Comparison of ENCODE assay signal across 8 cellular contexts in the genomic region with DNA sequence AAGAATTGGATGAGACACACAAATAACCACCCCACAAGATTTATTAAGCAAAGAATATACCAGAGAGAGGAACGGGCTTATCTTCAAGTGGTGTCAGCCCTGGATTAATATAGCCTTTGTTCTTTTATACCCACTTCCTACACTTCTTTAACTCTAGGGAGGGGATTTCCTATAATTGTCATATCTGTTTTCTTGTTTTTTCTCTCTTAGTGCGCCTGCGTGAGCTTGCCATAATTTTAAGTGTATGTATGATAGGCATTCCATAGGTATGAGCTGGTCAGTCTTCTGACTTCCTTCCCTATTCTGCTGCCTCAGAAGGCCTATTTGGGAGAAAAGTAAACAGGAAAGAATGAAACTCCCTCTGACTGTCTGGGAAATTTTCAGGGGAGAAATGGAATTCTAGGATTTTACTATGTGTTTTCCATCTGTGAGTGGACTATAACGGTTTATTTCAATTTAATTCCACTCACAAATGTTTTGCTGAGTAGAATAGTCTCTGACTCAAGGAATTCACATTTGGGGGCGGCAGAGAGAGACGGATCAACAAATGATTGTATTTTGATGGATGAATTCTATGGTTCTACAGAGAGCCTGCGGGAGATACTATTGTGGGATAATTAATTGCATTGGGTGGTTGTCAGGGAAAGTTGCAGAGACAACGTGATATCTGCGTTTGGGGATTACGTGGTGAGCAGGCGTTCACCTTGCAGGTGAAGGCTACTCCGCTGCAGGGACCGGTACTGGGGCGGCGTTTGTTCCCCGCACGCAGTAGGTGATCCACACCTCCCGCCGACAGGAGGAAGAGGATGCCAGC. TPM values are rescaled to one million over a fixed set of nuclear protein-coding genes. Genes with fewer than 3 reads are reported as not detected.
DNase-seq lines count a peak whose midpoint lies in the region; ATAC-seq lines count a peak whose summit lies in the region.

No MANE protein-coding gene starts in this region.

- peak; percentile 43 for DNase-seq in activated CD8-positive, alpha-beta memory T cell treated with anti-CD3 and anti-CD28 coated beads, Interleukin-2, amount 10 ng/mL, durations not matched to agents 7 days and 5 days
- no peak for DNase-seq in activated CD8-positive, alpha-beta memory T cell treated with anti-CD3 and anti-CD28 coated beads, Interleukin-2, amount 50 U/mL, for 48 hours
- DNase-seq in T-helper 22 cell (ENCODE audit: low read depth) (peak; percentile 36), lung microvascular endothelial cell (ENCODE audit: low read depth in 2 of 2) (peak; percentile 78 to 98), NCI-H1105 (lab: John Stamatoyannopoulos, UW) (no peak)
- DNase-seq in stimulated activated naive CD4-positive, alpha-beta T cell (lab: John Stamatoyannopoulos, UW): peak; percentile 2 to 75 (median 61)

- CTCF ChIA-PET in activated CD8-positive, alpha-beta memory T cell treated with anti-CD3 and anti-CD28 coated beads, Interleukin-2, amount 10 ng/mL, durations not matched to agents 7 days and 5 days (lab: Charles Lee): interaction anchor here (0.5 to 2.3 kb wide), 39 partner anchors 7 to 1031 kb away, joined by 3 to 13 read pairs (median 4); a partner anchor contains a TSS

- ATAC-seq in activated CD8-positive, alpha-beta memory T cell treated with anti-CD3 and anti-CD28 coated beads, Interleukin-2, amount 10 ng/mL, durations not matched to agents 7 days and 5 days: no peak
- peak; percentile 21 for ATAC-seq in HG03432 (IDR thresholded peaks at IDR 0.05; ENCODE audit: unreplicated experiment)

- no peaks in the 10 kb centered on the region for H3K9me3 Mint-ChIP-seq in activated CD8-positive, alpha-beta memory T cell treated with anti-CD3 and anti-CD28 coated beads, Interleukin-2, amount 10 ng/mL, durations not matched to agents 7 days and 5 days (ENCODE audit: low read depth)

- H3K4me3 Mint-ChIP-seq in activated CD8-positive, alpha-beta memory T cell treated with anti-CD3 and anti-CD28 coated beads, Interleukin-2, amount 10 ng/mL, durations not matched to agents 7 days and 5 days: peak overlapping the region; percentile 89

- H3K27ac Mint-ChIP-seq in activated CD8-positive, alpha-beta memory T cell treated with anti-CD3 and anti-CD28 coated beads, Interleukin-2, amount 10 ng/mL, durations not matched to agents 7 days and 5 days: peak overlapping the region; percentile 94

- H3K27me3 Mint-ChIP-seq in activated CD8-positive, alpha-beta memory T cell treated with anti-CD3 and anti-CD28 coated beads, Interleukin-2, amount 10 ng/mL, durations not matched to agents 7 days and 5 days: no peaks in the 10 kb centered on the region

- peak overlapping the region; percentile 73 for H3K27ac ChIP-seq in cingulate gyrus (ENCODE audit: low read depth, low read length)

- H3K4me1 Mint-ChIP-seq in activated CD8-positive, alpha-beta memory T cell treated with anti-CD3 and anti-CD28 coated beads, Interleukin-2, amount 10 ng/mL, durations not matched to agents 7 days and 5 days: peaks cover 41% of the 10 kb centered on the region

- peaks cover 7% of the 10 kb centered on the region for H3K36me3 Mint-ChIP-seq in activated CD8-positive, alpha-beta memory T cell treated with anti-CD3 and anti-CD28 coated beads, Interleukin-2, amount 10 ng/mL, durations not matched to agents 7 days and 5 days

RNA-seq across cellular contexts. Expression of a gene that starts 0.6 kb away (rescaled TPM):
- 10 to 100 TPM; 15.7 to 15.8 TPM for total RNA-seq in activated CD8-positive, alpha-beta memory T cell treated with anti-CD3 and anti-CD28 coated beads, Interleukin-2, amount 10 ng/mL, durations not matched to agents 7 days and 5 days
- total RNA-seq in lung microvascular endothelial cell: 4.1 and 6.5 TPM in 2 replicates

Comparison
In these comparisons a context has a peak if more than half of its experiments do, and no peak if none do; other contexts are left out.
1. DNase-seq: peak in activated CD8-positive, alpha-beta memory T cell treated with anti-CD3 and anti-CD28 coated beads, Interleukin-2, amount 10 ng/mL, durations not matched to agents 7 days and 5 days (single experiment), T-helper 22 cell (single experiment), lung microvascular endothelial cell (2 of 2) and stimulated activated naive CD4-positive, alpha-beta T cell (6 of 6); none in activated CD8-positive, alpha-beta memory T cell treated with anti-CD3 and anti-CD28 coated beads, Interleukin-2, amount 50 U/mL, for 48 hours (single experiment) and NCI-H1105 (single experiment).